Comparison of ENCODE assay signal across 18 cellular contexts in genomic region chr10:86960863-86961434, GRCh38. TPM values are rescaled to one million over a fixed set of nuclear protein-coding genes. Genes with fewer than 3 reads are reported as not detected.
DNase-seq lines count a peak whose midpoint lies in the region; ATAC-seq and TF ChIP-seq lines count a peak whose summit lies in the region.
"Had no signal": no experiment of that assay in that cellular context is flagged by ENCODE, and none has a peak within 500 bp of the region (broad histone marks: within the 10 kb centered on the region; RNA-seq: fewer than 3 reads in every experiment).

No MANE protein-coding gene starts in this region.

- H3K4me3 Mint-ChIP-seq in T-helper 17 cell, result no peak overlapping the region
- H3K4me3 Mint-ChIP-seq: activated naive CD4-positive, alpha-beta T cell treated with anti-CD3 and anti-CD28 coated beads, Interleukin-2, amount 50 U/mL, for 24 hours; naive B cell had no signal

- TF ChIP-seq POLR2A in suprapubic skin (IDR thresholded peaks at IDR 0.05), result no peak

- H3K9me2 ChIP-seq in PC-3 (replicated peaks; ENCODE audit: low read length), result no peaks in the 10 kb centered on the region

- H3K9ac ChIP-seq in PC-3 (ENCODE audit: low read length), result no peak overlapping the region

- BruUV-seq in PC-3 (replicated peaks; lab: Mats Ljungman, UMichigan) (no TSS peak), A673 (replicated peaks; lab: Mats Ljungman, UMichigan) (no TSS peak)

- no peaks in the 10 kb centered on the region for H3K36me3 Mint-ChIP-seq in T-helper 17 cell (ENCODE audit: low read depth)
- H3K36me3 Mint-ChIP-seq: activated naive CD4-positive, alpha-beta T cell treated with anti-CD3 and anti-CD28 coated beads, Interleukin-2, amount 50 U/mL, for 24 hours; IgD-negative memory B cell; naive B cell had no signal

- H3K27me3 Mint-ChIP-seq in T-helper 17 cell, result no peaks in the 10 kb centered on the region
- H3K27me3 Mint-ChIP-seq: activated naive CD4-positive, alpha-beta T cell treated with anti-CD3 and anti-CD28 coated beads, Interleukin-2, amount 50 U/mL, for 24 hours had no signal

- intact Hi-C loops in PC-3 (cut with micrococcal nuclease), result loop anchor here (2.0 kb wide), 1 partner anchor 272 kb away; no protein-coding TSS in a partner anchor
- intact Hi-C loops in left colon (cut with DNase I, micrococcal nuclease), result loop anchor here in 1 of 2 donors (10.0 kb wide), 1 partner anchor 276 kb away; no protein-coding TSS in a partner anchor
- intact Hi-C loops in A673 (cut with micrococcal nuclease; ENCODE audit: unreplicated experiment), result loop anchor here (10.0 kb wide), 1 partner anchor 276 kb away; no protein-coding TSS in a partner anchor

- TF ChIP-seq CTCF in HEK293 (tag by site-specific recombination; IDR thresholded peaks at IDR 0.05) (no peak), PC-3 (conservative IDR thresholded peaks at IDR 0.05; ENCODE audit: low read depth, low read length) (no peak), suprapubic skin (IDR thresholded peaks at IDR 0.05) (no peak), A673 (conservative IDR thresholded peaks at IDR 0.05; ENCODE audit: low read depth, low read length) (no peak)

- no peak overlapping the region for H3K27ac ChIP-seq in HEK293 (ENCODE audit: extremely low read depth, low read depth, low read length)
- no peak overlapping the region for H3K27ac ChIP-seq in PC-3 (ENCODE audit: low read length)
- H3K27ac ChIP-seq in suprapubic skin, result no peak overlapping the region
- H3K27ac ChIP-seq in A673 (ENCODE audit: low read depth, low read length, poor library complexity, severe bottlenecking), result no peak overlapping the region
- H3K27ac ChIP-seq: brain microvascular endothelial cell, C4-2B, hepatocyte had no signal

- TF ChIP-seq EP300 in suprapubic skin (IDR thresholded peaks at IDR 0.05), result no peak

- H3K36me3 ChIP-seq in HEK293 (ENCODE audit: control insufficient read depth in 2 of 2, insufficient read depth in 1 of 2, low read length in 2 of 2), result no peaks in the 10 kb centered on the region
- H3K36me3 ChIP-seq in PC-3 (ENCODE audit: low read depth, low read length), result no peaks in the 10 kb centered on the region
- no peaks in the 10 kb centered on the region for H3K36me3 ChIP-seq in suprapubic skin
- H3K36me3 ChIP-seq in A673 (ENCODE audit: insufficient read depth, low read length, poor library complexity, severe bottlenecking), result no peaks in the 10 kb centered on the region
- H3K36me3 ChIP-seq: brain microvascular endothelial cell, left lung had no signal

- H2AFZ ChIP-seq in PC-3 (ENCODE audit: low read length), result 0 out of 2 replicates have a peak overlapping the region, but pooled peaks have one; percentile 33
- H2AFZ ChIP-seq: hepatocyte had no signal

- H3K9me3 ChIP-seq in HEK293 (ENCODE audit: control insufficient read depth, insufficient read depth, low read depth, low read length) (no peaks in the 10 kb centered on the region), PC-3 (ENCODE audit: low read length) (no peaks in the 10 kb centered on the region), suprapubic skin (no peaks in the 10 kb centered on the region), A673 (ENCODE audit: low read depth, low read length, poor library complexity, severe bottlenecking) (no peaks in the 10 kb centered on the region), T-helper 17 cell (ENCODE audit: control insufficient read depth, low read length, poor library complexity, severe bottlenecking) (no peaks in the 10 kb centered on the region)
- H3K9me3 ChIP-seq: left lung had no signal

- no peaks in the 10 kb centered on the region for H4K20me1 ChIP-seq in PC-3 (ENCODE audit: low read length)

- H3K79me2 ChIP-seq in PC-3 (ENCODE audit: low read length), result no peaks in the 10 kb centered on the region
- H3K79me2 ChIP-seq: hepatocyte had no signal

- ATAC-seq in PC-3 (no peak), left colon (no peak), T-helper 17 cell (no peak)

- WGBS in suprapubic skin, result 75% methylated on average over 6 of the region's 9 CpGs

- CTCF ChIA-PET in HEK293 (lab: Yijun Ruan, JAX), result interaction anchor here (0.8 to 2.5 kb wide), 14 partner anchors 9 to 274 kb away, joined by 3 to 14 read pairs (median 4); no protein-coding TSS in a partner anchor
- CTCF ChIA-PET in PC-3 (lab: Charles Lee), result interaction anchor here (0.6 kb wide), 2 partner anchors 9 to 208 kb away, joined by 5 to 12 read pairs; no protein-coding TSS in a partner anchor
- CTCF ChIA-PET in A673 (lab: Charles Lee), result no interaction called here

- H3K4me2 ChIP-seq in PC-3 (ENCODE audit: low read length), result no peak overlapping the region
- H3K4me2 ChIP-seq: hepatocyte had no signal

- H3K4me1 ChIP-seq in HEK293 (ENCODE audit: control insufficient read depth, insufficient read depth, low read length), result no peaks in the 10 kb centered on the region
- H3K4me1 ChIP-seq in PC-3 (ENCODE audit: insufficient read depth, low read length), result peaks cover 33% of the 10 kb centered on the region
- H3K4me1 ChIP-seq in suprapubic skin, result peaks cover 76% of the 10 kb centered on the region
- H3K4me1 ChIP-seq in A673 (ENCODE audit: insufficient read depth, low read length, poor library complexity, severe bottlenecking), result no peaks in the 10 kb centered on the region

- POLR2A ChIA-PET in HEK293 (lab: Yijun Ruan, JAX), result interaction anchor here (1.0 kb wide), 1 partner anchor 9 kb away, joined by 4 read pairs; no protein-coding TSS in a partner anchor
- POLR2A ChIA-PET in PC-3 (lab: Charles Lee; ENCODE audit: unreplicated experiment), result no interaction called here
- POLR2A ChIA-PET in A673 (lab: Charles Lee; ENCODE audit: low non-redundant PET), result no interaction called here

- DNase-seq in PC-3, result no peak
- DNase-seq in left colon, result peak; percentile 3 to 22
- peak; percentile 60 to 62 for DNase-seq in suprapubic skin (ENCODE audit: low spot score in 2 of 2)
- DNase-seq in iPS-NIHi7 (ENCODE audit: extremely low spot score), result no peak
- no peak for DNase-seq in A673 (ENCODE audit: low spot score)
- no peak for DNase-seq in T-helper 17 cell
- DNase-seq: DMS153, left lung, naive B cell, NCI-H1092 treated with DMSO at 0.1 percent for 48 hours had no signal

- no peak overlapping the region for H3K4me3 ChIP-seq in HEK293 (ENCODE audit: low read depth, low read length)
- no peak overlapping the region for H3K4me3 ChIP-seq in PC-3 (ENCODE audit: low read length)
- no peak overlapping the region for H3K4me3 ChIP-seq in suprapubic skin
- no peak overlapping the region for H3K4me3 ChIP-seq in A673 (ENCODE audit: low read depth, low read length, poor library complexity, severe bottlenecking)
- H3K4me3 ChIP-seq: hepatocyte, left lung had no signal

- no peak overlapping the region for H3K27ac Mint-ChIP-seq in T-helper 17 cell
- H3K27ac Mint-ChIP-seq: IgD-negative memory B cell, naive B cell had no signal

- H3F3A ChIP-seq in PC-3 (ENCODE audit: low read length, unreplicated experiment), result no peaks in the 10 kb centered on the region

- H3K4me1 Mint-ChIP-seq in T-helper 17 cell, result peaks cover 9% of the 10 kb centered on the region

- H3K27me3 ChIP-seq in PC-3 (ENCODE audit: low read length) (no peaks in the 10 kb centered on the region), suprapubic skin (no peaks in the 10 kb centered on the region), A673 (replicated peaks; ENCODE audit: insufficient read depth, low read depth, low read length, poor library complexity) (no peaks in the 10 kb centered on the region)
- H3K27me3 ChIP-seq: brain microvascular endothelial cell, hepatocyte had no signal

TF ChIP-seq in HEK293, 187 proteins besides CTCF, POLR2A, EP300 and RAD21:
- TF ChIP-seq ZNF513 (tag by site-specific recombination; IDR thresholded peaks at IDR 0.05) (peak; percentile 63; the same call in 1 of the 2 replicates), GFI1B (tag by site-specific recombination; IDR thresholded peaks at IDR 0.05) (no peak)

RNA-seq across cellular contexts. Expression of gene SNCG, which starts 2.5 kb away (rescaled TPM):
- 0.86 and 2.7 TPM in 2 replicates for total RNA-seq in PC-3 (2014; rRNA removed)
- 1 to 10 TPM; 2.6 to 6.8 TPM for total RNA-seq in left colon
- 10 to 100 TPM; 20.7 to 27.1 (median 24.6) TPM for total RNA-seq in suprapubic skin
- total RNA-seq in A673 (2021), result not detected in 2 replicates
- not detected for total RNA-seq in T-helper 17 cell
- total RNA-seq: T-helper 2 cell treated with Interferon-gamma antibody and Interleukin-4, amounts not matched to agents 100 ng/mL and 5 ng/mL, for 36 hours had no signal

RNA-seq across cellular contexts. Expression of gene MMRN2, which starts 3.5 kb away (rescaled TPM):
- 1.9 and 6.7 TPM in 2 replicates for total RNA-seq in PC-3 (2014; rRNA removed)
- total RNA-seq in left colon, result 1 to 10 TPM; 6.0 to 7.8 TPM
- total RNA-seq in suprapubic skin, result 10 to 100 TPM; 23.1 to 77.6 (median 40.7) TPM
- 0.09 TPM in 1 of 2 replicates, not detected in the other for total RNA-seq in A673 (2021)
- total RNA-seq in T-helper 17 cell, result 1 to 10 TPM in 1 of 2 donors, under 1 TPM in 1; 0.42 to 1.6 TPM
- total RNA-seq: T-helper 2 cell treated with Interferon-gamma antibody and Interleukin-4, amounts not matched to agents 100 ng/mL and 5 ng/mL, for 36 hours had no signal

RNA-seq across cellular contexts. Expression of gene ADIRF, which starts 7.3 kb away (rescaled TPM):
- total RNA-seq in PC-3 (2014; rRNA removed), result 252 and 259 TPM in 2 replicates
- total RNA-seq in left colon, result 100 to 1,000 TPM in 1 of 2 donors, 10 to 100 TPM in 1; 73.1 to 147 TPM
- 100 to 1,000 TPM in 2 of 4 donors, 10 to 100 TPM in 2; 79.1 to 131 (median 104) TPM for total RNA-seq in suprapubic skin
- not detected in 2 replicates for total RNA-seq in A673 (2021)
- total RNA-seq in T-helper 17 cell, result under 1 TPM in 1 of 2 donors, not detected in 1; 0.42 TPM
- total RNA-seq: hepatocyte; T-helper 2 cell treated with Interferon-gamma antibody and Interleukin-4, amounts not matched to agents 100 ng/mL and 5 ng/mL, for 36 hours had no signal

RNA-seq across cellular contexts. Expression of gene FAM25A, which starts 59.1 kb away (rescaled TPM):
- 6.6 and 11.4 TPM in 2 replicates for total RNA-seq in PC-3 (2014; rRNA removed)
- total RNA-seq in left colon, result not detected
- total RNA-seq in suprapubic skin, result 100 to 1,000 TPM; 178 to 699 (median 512) TPM
- total RNA-seq in A673 (2021), result not detected in 2 replicates
- not detected for total RNA-seq in T-helper 17 cell
- total RNA-seq: hepatocyte; left lung; pulmonary artery endothelial cell; T-helper 2 cell treated with Interferon-gamma antibody and Interleukin-4, amounts not matched to agents 100 ng/mL and 5 ng/mL, for 36 hours had no signal

Comparison
In these comparisons a context has a peak if more than half of its experiments do, and no peak if none do; other contexts are left out.
1. DNase-seq: peak in left colon (2 of 2) and suprapubic skin (2 of 2); none in PC-3 (single experiment), iPS-NIHi7 (single experiment), A673 (single experiment) and T-helper 17 cell (0 of 3).
2. RNA of gene ADIRF, which starts 7.3 kb away (total RNA-seq): 252 to 259 TPM in PC-3, 73.1 to 147 TPM in left colon and 79.1 to 131 TPM in suprapubic skin; 0.42 TPM in T-helper 17 cell and not detected in A673; every median in the first group is over 10 times any median in the second.